ENCODE assay signal across 1 cellular context in the genomic region with DNA sequence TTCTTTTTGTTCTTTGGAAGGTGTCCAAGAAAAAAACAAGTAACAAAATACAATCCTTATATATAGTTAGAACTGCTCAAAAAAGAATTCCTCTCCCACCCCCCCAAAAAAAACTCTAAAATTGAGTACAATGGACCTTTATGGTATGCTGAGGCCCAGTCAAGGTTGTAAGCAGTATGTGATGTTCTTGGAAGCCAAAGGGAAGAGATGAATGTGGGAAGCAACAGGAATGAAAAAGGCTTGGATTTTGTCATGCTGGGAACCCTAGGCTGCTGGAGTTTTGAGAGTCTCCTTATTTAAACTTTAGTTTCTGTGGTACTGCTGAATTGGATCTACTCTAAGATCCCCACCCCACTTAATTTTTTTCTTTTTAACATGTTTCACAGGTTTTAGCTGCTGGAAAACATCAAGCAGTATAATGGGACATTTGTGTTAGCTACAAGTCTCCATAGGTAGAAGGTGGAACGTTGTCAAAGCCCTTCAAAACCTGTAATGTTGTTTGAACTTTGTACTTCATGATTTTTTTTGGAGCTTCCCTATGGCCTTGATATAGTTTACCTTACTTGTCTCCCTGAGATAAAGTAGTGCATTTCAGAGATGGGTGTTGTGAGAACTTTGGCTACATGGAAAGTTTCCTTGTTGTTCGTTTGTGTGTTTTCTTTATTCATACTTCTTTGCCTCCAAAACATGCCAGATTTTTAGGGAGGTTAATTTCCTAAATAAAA.
TF ChIP-seq lines count a peak whose summit lies in the region.

No MANE protein-coding gene starts in this region.

TF ChIP-seq in HepG2, 621 proteins besides CTCF, POLR2A, EP300 and RAD21 (continued from another document and continues in another):
- TF ChIP-seq, protein P1, sequence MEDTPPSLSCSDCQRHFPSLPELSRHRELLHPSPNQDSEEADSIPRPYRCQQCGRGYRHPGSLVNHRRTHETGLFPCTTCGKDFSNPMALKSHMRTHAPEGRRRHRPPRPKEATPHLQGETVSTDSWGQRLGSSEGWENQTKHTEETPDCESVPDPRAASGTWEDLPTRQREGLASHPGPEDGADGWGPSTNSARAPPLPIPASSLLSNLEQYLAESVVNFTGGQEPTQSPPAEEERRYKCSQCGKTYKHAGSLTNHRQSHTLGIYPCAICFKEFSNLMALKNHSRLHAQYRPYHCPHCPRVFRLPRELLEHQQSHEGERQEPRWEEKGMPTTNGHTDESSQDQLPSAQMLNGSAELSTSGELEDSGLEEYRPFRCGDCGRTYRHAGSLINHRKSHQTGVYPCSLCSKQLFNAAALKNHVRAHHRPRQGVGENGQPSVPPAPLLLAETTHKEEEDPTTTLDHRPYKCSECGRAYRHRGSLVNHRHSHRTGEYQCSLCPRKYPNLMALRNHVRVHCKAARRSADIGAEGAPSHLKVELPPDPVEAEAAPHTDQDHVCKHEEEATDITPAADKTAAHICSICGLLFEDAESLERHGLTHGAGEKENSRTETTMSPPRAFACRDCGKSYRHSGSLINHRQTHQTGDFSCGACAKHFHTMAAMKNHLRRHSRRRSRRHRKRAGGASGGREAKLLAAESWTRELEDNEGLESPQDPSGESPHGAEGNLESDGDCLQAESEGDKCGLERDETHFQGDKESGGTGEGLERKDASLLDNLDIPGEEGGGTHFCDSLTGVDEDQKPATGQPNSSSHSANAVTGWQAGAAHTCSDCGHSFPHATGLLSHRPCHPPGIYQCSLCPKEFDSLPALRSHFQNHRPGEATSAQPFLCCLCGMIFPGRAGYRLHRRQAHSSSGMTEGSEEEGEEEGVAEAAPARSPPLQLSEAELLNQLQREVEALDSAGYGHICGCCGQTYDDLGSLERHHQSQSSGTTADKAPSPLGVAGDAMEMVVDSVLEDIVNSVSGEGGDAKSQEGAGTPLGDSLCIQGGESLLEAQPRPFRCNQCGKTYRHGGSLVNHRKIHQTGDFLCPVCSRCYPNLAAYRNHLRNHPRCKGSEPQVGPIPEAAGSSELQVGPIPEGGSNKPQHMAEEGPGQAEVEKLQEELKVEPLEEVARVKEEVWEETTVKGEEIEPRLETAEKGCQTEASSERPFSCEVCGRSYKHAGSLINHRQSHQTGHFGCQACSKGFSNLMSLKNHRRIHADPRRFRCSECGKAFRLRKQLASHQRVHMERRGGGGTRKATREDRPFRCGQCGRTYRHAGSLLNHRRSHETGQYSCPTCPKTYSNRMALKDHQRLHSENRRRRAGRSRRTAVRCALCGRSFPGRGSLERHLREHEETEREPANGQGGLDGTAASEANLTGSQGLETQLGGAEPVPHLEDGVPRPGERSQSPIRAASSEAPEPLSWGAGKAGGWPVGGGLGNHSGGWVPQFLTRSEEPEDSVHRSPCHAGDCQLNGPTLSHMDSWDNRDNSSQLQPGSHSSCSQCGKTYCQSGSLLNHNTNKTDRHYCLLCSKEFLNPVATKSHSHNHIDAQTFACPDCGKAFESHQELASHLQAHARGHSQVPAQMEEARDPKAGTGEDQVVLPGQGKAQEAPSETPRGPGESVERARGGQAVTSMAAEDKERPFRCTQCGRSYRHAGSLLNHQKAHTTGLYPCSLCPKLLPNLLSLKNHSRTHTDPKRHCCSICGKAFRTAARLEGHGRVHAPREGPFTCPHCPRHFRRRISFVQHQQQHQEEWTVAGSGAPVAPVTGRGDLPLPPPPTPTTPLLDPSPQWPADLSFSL (CRISPR knock-in tag; IDR thresholded peaks at IDR 0.05), result peak; percentile 31; the same call in 1 of the 2 replicates
- TF ChIP-seq ZNF367 (CRISPR knock-in tag; IDR thresholded peaks at IDR 0.05; ENCODE audit: borderline replicate concordance) (no peak), ZNF441 (CRISPR knock-in tag; IDR thresholded peaks at IDR 0.05; ENCODE audit: borderline replicate concordance) (no peak), FOXP4 (CRISPR knock-in tag; IDR thresholded peaks at IDR 0.05) (peak; percentile 52), CENPT (CRISPR knock-in tag; IDR thresholded peaks at IDR 0.05; ENCODE audit: low read depth) (no peak), MAF1 (CRISPR knock-in tag; IDR thresholded peaks at IDR 0.05; ENCODE audit: borderline replicate concordance) (no peak), MAFK (conservative IDR thresholded peaks at IDR 0.05 in 1 of 2, IDR thresholded peaks at IDR 0.05 in 1 of 2; ENCODE audit: low read length in 2 of 2) (no peak), ZNF652 (CRISPR knock-in tag; IDR thresholded peaks at IDR 0.05; ENCODE audit: borderline replicate concordance, low read depth) (no peak), HNRNPH1 (optimal IDR thresholded peaks at IDR 0.05; ENCODE audit: low read depth, low read length) (no peak), ZGPAT (CRISPR knock-in tag; IDR thresholded peaks at IDR 0.05) (no peak), ATF7-NPFF (CRISPR knock-in tag; IDR thresholded peaks at IDR 0.05; ENCODE audit: low read depth) (no peak), REXO4 (CRISPR knock-in tag; IDR thresholded peaks at IDR 0.05; ENCODE audit: borderline replicate concordance) (no peak), RBAK (CRISPR knock-in tag; IDR thresholded peaks at IDR 0.05) (no peak), STAG1 (CRISPR knock-in tag; IDR thresholded peaks at IDR 0.05) (no peak), ATRX (CRISPR knock-in tag; IDR thresholded peaks at IDR 0.05; ENCODE audit: borderline replicate concordance) (no peak), SRSF4 (IDR thresholded peaks at IDR 0.05; ENCODE audit: low read depth, low read length, poor library complexity, severe bottlenecking) (no peak), ARNT2 (CRISPR knock-in tag; IDR thresholded peaks at IDR 0.05; ENCODE audit: low read depth) (no peak), RCOR2 (CRISPR knock-in tag; IDR thresholded peaks at IDR 0.05) (0 out of 2 replicates have a peak, but pooled peaks have one; percentile 48), GATA4 (IDR thresholded peaks at IDR 0.05; ENCODE audit: borderline replicate concordance, low read depth) (no peak), TCF7 (IDR thresholded peaks at IDR 0.05; ENCODE audit: low read depth) (no peak), ZMAT3 (CRISPR knock-in tag; conservative IDR thresholded peaks at IDR 0.05) (no peak), FOXO1 (CRISPR knock-in tag; IDR thresholded peaks at IDR 0.05) (no peak; the same call in 1 of the 2 replicates), ZKSCAN8 (CRISPR knock-in tag; IDR thresholded peaks at IDR 0.05; ENCODE audit: borderline replicate concordance) (no peak), ZNF607 (CRISPR knock-in tag; IDR thresholded peaks at IDR 0.05; ENCODE audit: borderline replicate concordance) (no peak), MED1 (CRISPR knock-in tag; IDR thresholded peaks at IDR 0.05) (0 out of 2 replicates have a peak, but pooled peaks have one; percentile 23), ZNF350 (CRISPR knock-in tag; IDR thresholded peaks at IDR 0.05; ENCODE audit: borderline replicate concordance, low read depth) (no peak), ZFP37 (CRISPR knock-in tag; IDR thresholded peaks at IDR 0.05; ENCODE audit: borderline replicate concordance) (no peak), SYNCRIP (IDR thresholded peaks at IDR 0.05; ENCODE audit: insufficient read depth, low read depth, low read length) (no peak), ZNF605 (CRISPR knock-in tag; IDR thresholded peaks at IDR 0.05) (no peak), PHF21A (CRISPR knock-in tag; IDR thresholded peaks at IDR 0.05) (no peak), SMARCC2 (IDR thresholded peaks at IDR 0.05) (no peak), RARG (CRISPR knock-in tag; IDR thresholded peaks at IDR 0.05; ENCODE audit: low read depth) (no peak), JUNB (CRISPR knock-in tag; IDR thresholded peaks at IDR 0.05; ENCODE audit: borderline replicate concordance) (no peak), ZNF790 (CRISPR knock-in tag; IDR thresholded peaks at IDR 0.05; ENCODE audit: borderline replicate concordance) (no peak), ZNF101 (CRISPR knock-in tag; IDR thresholded peaks at IDR 0.05; ENCODE audit: borderline replicate concordance, low read depth) (no peak), ZEB1 (IDR thresholded peaks at IDR 0.05; ENCODE audit: insufficient replicate concordance, low read depth) (no peak), ZNF792 (CRISPR knock-in tag; IDR thresholded peaks at IDR 0.05) (0 out of 2 replicates have a peak, but pooled peaks have one; percentile 37), NFE2L2 (IDR thresholded peaks at IDR 0.05; ENCODE audit: low read length) (no peak), FOXJ3 (CRISPR knock-in tag; IDR thresholded peaks at IDR 0.05; ENCODE audit: borderline replicate concordance) (peak; percentile 26; the same call in 1 of the 2 replicates), KLF11 (CRISPR knock-in tag; IDR thresholded peaks at IDR 0.05) (no peak)
- TF ChIP-seq, protein P2, sequence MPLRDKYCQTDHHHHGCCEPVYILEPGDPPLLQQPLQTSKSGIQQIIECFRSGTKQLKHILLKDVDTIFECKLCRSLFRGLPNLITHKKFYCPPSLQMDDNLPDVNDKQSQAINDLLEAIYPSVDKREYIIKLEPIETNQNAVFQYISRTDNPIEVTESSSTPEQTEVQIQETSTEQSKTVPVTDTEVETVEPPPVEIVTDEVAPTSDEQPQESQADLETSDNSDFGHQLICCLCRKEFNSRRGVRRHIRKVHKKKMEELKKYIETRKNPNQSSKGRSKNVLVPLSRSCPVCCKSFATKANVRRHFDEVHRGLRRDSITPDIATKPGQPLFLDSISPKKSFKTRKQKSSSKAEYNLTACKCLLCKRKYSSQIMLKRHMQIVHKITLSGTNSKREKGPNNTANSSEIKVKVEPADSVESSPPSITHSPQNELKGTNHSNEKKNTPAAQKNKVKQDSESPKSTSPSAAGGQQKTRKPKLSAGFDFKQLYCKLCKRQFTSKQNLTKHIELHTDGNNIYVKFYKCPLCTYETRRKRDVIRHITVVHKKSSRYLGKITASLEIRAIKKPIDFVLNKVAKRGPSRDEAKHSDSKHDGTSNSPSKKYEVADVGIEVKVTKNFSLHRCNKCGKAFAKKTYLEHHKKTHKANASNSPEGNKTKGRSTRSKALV (CRISPR knock-in tag; IDR thresholded peaks at IDR 0.05), result no peak
- TF ChIP-seq, protein P3, sequence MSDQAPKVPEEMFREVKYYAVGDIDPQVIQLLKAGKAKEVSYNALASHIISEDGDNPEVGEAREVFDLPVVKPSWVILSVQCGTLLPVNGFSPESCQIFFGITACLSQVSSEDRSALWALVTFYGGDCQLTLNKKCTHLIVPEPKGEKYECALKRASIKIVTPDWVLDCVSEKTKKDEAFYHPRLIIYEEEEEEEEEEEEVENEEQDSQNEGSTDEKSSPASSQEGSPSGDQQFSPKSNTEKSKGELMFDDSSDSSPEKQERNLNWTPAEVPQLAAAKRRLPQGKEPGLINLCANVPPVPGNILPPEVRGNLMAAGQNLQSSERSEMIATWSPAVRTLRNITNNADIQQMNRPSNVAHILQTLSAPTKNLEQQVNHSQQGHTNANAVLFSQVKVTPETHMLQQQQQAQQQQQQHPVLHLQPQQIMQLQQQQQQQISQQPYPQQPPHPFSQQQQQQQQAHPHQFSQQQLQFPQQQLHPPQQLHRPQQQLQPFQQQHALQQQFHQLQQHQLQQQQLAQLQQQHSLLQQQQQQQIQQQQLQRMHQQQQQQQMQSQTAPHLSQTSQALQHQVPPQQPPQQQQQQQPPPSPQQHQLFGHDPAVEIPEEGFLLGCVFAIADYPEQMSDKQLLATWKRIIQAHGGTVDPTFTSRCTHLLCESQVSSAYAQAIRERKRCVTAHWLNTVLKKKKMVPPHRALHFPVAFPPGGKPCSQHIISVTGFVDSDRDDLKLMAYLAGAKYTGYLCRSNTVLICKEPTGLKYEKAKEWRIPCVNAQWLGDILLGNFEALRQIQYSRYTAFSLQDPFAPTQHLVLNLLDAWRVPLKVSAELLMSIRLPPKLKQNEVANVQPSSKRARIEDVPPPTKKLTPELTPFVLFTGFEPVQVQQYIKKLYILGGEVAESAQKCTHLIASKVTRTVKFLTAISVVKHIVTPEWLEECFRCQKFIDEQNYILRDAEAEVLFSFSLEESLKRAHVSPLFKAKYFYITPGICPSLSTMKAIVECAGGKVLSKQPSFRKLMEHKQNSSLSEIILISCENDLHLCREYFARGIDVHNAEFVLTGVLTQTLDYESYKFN (CRISPR knock-in tag; conservative IDR thresholded peaks at IDR 0.05), result peak; percentile 82
- TF ChIP-seq, protein P4, sequence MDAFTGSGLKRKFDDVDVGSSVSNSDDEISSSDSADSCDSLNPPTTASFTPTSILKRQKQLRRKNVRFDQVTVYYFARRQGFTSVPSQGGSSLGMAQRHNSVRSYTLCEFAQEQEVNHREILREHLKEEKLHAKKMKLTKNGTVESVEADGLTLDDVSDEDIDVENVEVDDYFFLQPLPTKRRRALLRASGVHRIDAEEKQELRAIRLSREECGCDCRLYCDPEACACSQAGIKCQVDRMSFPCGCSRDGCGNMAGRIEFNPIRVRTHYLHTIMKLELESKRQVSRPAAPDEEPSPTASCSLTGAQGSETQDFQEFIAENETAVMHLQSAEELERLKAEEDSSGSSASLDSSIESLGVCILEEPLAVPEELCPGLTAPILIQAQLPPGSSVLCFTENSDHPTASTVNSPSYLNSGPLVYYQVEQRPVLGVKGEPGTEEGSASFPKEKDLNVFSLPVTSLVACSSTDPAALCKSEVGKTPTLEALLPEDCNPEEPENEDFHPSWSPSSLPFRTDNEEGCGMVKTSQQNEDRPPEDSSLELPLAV (CRISPR knock-in tag; conservative IDR thresholded peaks at IDR 0.05; ENCODE audit: low read depth), result no peak
- TF ChIP-seq, protein P5, sequence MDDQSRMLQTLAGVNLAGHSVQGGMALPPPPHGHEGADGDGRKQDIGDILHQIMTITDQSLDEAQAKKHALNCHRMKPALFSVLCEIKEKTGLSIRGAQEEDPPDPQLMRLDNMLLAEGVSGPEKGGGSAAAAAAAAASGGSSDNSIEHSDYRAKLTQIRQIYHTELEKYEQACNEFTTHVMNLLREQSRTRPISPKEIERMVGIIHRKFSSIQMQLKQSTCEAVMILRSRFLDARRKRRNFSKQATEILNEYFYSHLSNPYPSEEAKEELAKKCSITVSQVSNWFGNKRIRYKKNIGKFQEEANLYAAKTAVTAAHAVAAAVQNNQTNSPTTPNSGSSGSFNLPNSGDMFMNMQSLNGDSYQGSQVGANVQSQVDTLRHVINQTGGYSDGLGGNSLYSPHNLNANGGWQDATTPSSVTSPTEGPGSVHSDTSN (CRISPR knock-in tag; IDR thresholded peaks at IDR 0.05; ENCODE audit: borderline replicate concordance), result no peak
